In genomic region chr1:225928186-225929175, GRCh38 we compare ENCODE assay signal across 1 cellular context.
TF ChIP-seq lines count a peak whose summit lies in the region.

No MANE protein-coding gene starts in this region.

TF ChIP-seq in SK-N-SH treated with all-trans-retinoic acid at 6 μM for 48 hours, 23 proteins besides CTCF, POLR2A, EP300 and RAD21:
- TF ChIP-seq POU6F1 (CRISPR knock-in tag; IDR thresholded peaks at IDR 0.05; ENCODE audit: borderline replicate concordance, low read depth) (no peak), ZNF70 (CRISPR knock-in tag; IDR thresholded peaks at IDR 0.05) (no peak), PPARA (CRISPR knock-in tag; IDR thresholded peaks at IDR 0.05; ENCODE audit: borderline replicate concordance) (no peak), ZNF565 (CRISPR knock-in tag; conservative IDR thresholded peaks at IDR 0.05; ENCODE audit: low read depth) (no peak), ZFP3 (CRISPR knock-in tag; IDR thresholded peaks at IDR 0.05) (no peak), ZNF8 (CRISPR knock-in tag; IDR thresholded peaks at IDR 0.05) (no peak), GLIS3 (CRISPR knock-in tag; IDR thresholded peaks at IDR 0.05) (no peak), ISL1 (CRISPR knock-in tag; IDR thresholded peaks at IDR 0.05) (no peak), CSDC2 (CRISPR knock-in tag; IDR thresholded peaks at IDR 0.05) (no peak), TSHZ2 (CRISPR knock-in tag; IDR thresholded peaks at IDR 0.05) (no peak), OSR1 (CRISPR knock-in tag; IDR thresholded peaks at IDR 0.05) (no peak), ARNTL (CRISPR knock-in tag; IDR thresholded peaks at IDR 0.05; ENCODE audit: borderline replicate concordance, low read depth) (no peak), PATZ1 (CRISPR knock-in tag; IDR thresholded peaks at IDR 0.05; ENCODE audit: borderline replicate concordance) (no peak), ESRRG (CRISPR knock-in tag; IDR thresholded peaks at IDR 0.05) (no peak), RARB (CRISPR knock-in tag; IDR thresholded peaks at IDR 0.05) (no peak)
- TF ChIP-seq, protein P1, sequence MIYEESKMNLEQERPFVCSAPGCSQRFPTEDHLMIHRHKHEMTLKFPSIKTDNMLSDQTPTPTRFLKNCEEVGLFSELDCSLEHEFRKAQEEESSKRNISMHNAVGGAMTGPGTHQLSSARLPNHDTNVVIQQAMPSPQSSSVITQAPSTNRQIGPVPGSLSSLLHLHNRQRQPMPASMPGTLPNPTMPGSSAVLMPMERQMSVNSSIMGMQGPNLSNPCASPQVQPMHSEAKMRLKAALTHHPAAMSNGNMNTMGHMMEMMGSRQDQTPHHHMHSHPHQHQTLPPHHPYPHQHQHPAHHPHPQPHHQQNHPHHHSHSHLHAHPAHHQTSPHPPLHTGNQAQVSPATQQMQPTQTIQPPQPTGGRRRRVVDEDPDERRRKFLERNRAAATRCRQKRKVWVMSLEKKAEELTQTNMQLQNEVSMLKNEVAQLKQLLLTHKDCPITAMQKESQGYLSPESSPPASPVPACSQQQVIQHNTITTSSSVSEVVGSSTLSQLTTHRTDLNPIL (CRISPR knock-in tag; IDR thresholded peaks at IDR 0.05; ENCODE audit: low read depth) = no peak
